In the genomic region with DNA sequence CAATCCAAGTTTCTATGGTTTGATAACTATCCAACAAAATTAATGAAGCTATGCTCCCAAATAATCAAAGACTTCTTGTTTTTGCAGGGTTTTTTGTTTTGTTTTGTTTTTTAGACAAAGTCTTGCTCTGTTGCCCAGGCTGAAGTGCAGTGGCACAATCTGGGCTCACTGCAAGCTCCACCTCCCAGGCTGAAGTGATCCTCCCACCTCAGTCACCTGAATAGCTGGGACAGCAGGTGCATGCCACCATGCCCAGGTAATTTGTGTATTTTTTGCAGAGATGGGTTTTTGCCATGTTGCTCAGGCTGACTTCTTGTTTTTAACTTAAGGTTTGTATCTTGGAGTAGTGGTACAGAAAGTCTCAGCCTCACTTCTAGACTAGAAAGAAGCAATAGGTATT, we compare ENCODE assay signal across 21 cellular contexts. TPM values are rescaled to one million over a fixed set of nuclear protein-coding genes. Genes with fewer than 3 reads are reported as not detected.
"Had no signal": no experiment of that assay in that cellular context is flagged by ENCODE, and none has a peak within 500 bp of the region (broad histone marks: within the 10 kb centered on the region; RNA-seq: fewer than 3 reads in every experiment).

No MANE protein-coding gene starts in this region.

- H3K9me3 ChIP-seq: SJSA1 had no signal

- H3K36me3 ChIP-seq: SJSA1 had no signal

- DNase-seq: KBM-7, NCI-H1048, NCI-H1105, NCI-H1417, NCI-H1436 treated with DMSO at 0.1 percent for 48 hours, NCI-H1694, NCI-H187 treated with DMSO at 0.1 percent for 48 hours, NCI-H2029 treated with DMSO at 0.1 percent for 48 hours, NCI-H2171 treated with DMSO at 0.1 percent for 48 hours, NCI-H2227 treated with DMSO at 0.1 percent for 48 hours, NCI-H524, NCI-H526 treated with DMSO at 0.1 percent for 48 hours, NCI-H774, Right ventricle myocardium superior, RPMI8226, SIG-M5 had no signal

- H3K4me3 ChIP-seq: SJSA1, SK-N-MC had no signal

- H3K27ac ChIP-seq: HL-60, SJSA1, SK-N-MC had no signal

- FAIRE-seq: HTR-8/SVneo, RCC 7860 had no signal

- H3K4me1 ChIP-seq: SJSA1 had no signal

RNA-seq across cellular contexts. Expression of gene GATM, which starts 11.0 kb away (rescaled TPM):
- total RNA-seq: SJSA1 had no signal
